In the genomic region with DNA sequence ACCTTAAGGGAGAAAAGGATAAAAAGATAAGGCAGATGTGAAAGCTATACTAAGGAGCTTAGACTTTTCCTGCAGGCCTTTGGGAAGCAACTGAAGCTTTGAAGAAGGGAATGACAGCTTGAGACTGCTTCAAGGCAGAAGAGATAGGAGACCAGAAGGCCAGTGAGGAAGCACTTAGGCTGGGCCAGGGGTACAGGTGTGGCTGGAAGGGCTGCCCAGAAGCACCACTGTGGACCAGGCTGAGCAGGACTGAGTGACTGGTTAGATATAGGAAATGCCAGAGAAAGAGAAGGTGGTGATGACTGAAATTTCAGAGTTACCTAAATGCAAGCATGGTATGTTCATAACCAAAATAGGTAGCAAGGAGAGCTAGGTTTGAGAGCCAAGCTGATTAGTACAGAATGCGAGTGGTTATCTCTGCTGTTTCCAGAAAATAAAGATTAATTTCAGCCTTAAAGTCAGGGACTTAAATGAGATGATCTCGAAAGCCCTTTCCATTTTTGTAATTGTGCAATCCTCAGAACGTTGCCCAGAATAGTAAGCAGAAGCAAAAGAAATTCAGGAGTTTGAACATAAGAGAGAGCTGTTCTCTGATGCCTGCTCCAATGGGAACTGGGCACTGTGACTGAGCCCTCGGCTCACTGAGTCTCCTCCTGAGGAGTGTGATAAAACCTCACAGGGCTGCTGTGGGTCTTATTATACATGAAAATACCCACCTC, we compare ENCODE assay signal across 1 cellular context.
TF ChIP-seq lines count a peak whose summit lies in the region.

No MANE protein-coding gene starts in this region.

TF ChIP-seq in SK-N-SH treated with all-trans-retinoic acid at 6 μM for 48 hours, 23 proteins besides CTCF, POLR2A, EP300 and RAD21 (continued from another document):
- TF ChIP-seq, protein P1, sequence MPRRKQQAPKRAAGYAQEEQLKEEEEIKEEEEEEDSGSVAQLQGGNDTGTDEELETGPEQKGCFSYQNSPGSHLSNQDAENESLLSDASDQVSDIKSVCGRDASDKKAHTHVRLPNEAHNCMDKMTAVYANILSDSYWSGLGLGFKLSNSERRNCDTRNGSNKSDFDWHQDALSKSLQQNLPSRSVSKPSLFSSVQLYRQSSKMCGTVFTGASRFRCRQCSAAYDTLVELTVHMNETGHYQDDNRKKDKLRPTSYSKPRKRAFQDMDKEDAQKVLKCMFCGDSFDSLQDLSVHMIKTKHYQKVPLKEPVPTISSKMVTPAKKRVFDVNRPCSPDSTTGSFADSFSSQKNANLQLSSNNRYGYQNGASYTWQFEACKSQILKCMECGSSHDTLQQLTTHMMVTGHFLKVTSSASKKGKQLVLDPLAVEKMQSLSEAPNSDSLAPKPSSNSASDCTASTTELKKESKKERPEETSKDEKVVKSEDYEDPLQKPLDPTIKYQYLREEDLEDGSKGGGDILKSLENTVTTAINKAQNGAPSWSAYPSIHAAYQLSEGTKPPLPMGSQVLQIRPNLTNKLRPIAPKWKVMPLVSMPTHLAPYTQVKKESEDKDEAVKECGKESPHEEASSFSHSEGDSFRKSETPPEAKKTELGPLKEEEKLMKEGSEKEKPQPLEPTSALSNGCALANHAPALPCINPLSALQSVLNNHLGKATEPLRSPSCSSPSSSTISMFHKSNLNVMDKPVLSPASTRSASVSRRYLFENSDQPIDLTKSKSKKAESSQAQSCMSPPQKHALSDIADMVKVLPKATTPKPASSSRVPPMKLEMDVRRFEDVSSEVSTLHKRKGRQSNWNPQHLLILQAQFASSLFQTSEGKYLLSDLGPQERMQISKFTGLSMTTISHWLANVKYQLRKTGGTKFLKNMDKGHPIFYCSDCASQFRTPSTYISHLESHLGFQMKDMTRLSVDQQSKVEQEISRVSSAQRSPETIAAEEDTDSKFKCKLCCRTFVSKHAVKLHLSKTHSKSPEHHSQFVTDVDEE (CRISPR knock-in tag; IDR thresholded peaks at IDR 0.05) = no peak
- TF ChIP-seq, protein P2, sequence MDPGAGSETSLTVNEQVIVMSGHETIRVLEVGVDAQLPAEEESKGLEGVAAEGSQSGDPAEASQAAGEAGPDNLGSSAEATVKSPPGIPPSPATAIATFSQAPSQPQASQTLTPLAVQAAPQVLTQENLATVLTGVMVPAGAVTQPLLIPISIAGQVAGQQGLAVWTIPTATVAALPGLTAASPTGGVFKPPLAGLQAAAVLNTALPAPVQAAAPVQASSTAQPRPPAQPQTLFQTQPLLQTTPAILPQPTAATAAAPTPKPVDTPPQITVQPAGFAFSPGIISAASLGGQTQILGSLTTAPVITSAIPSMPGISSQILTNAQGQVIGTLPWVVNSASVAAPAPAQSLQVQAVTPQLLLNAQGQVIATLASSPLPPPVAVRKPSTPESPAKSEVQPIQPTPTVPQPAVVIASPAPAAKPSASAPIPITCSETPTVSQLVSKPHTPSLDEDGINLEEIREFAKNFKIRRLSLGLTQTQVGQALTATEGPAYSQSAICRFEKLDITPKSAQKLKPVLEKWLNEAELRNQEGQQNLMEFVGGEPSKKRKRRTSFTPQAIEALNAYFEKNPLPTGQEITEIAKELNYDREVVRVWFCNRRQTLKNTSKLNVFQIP (CRISPR knock-in tag; IDR thresholded peaks at IDR 0.05; ENCODE audit: borderline replicate concordance, low read depth) = no peak
- TF ChIP-seq ZNF8 (CRISPR knock-in tag; IDR thresholded peaks at IDR 0.05) = no peak
- TF ChIP-seq ZC3H10 (CRISPR knock-in tag; IDR thresholded peaks at IDR 0.05) = no peak
- TF ChIP-seq, protein P3, sequence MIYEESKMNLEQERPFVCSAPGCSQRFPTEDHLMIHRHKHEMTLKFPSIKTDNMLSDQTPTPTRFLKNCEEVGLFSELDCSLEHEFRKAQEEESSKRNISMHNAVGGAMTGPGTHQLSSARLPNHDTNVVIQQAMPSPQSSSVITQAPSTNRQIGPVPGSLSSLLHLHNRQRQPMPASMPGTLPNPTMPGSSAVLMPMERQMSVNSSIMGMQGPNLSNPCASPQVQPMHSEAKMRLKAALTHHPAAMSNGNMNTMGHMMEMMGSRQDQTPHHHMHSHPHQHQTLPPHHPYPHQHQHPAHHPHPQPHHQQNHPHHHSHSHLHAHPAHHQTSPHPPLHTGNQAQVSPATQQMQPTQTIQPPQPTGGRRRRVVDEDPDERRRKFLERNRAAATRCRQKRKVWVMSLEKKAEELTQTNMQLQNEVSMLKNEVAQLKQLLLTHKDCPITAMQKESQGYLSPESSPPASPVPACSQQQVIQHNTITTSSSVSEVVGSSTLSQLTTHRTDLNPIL (CRISPR knock-in tag; IDR thresholded peaks at IDR 0.05; ENCODE audit: low read depth) = no peak
- TF ChIP-seq ZNF70 (CRISPR knock-in tag; IDR thresholded peaks at IDR 0.05) = no peak
- TF ChIP-seq GLIS3 (CRISPR knock-in tag; IDR thresholded peaks at IDR 0.05) = no peak
- no peak for TF ChIP-seq ZNF565 (CRISPR knock-in tag; conservative IDR thresholded peaks at IDR 0.05; ENCODE audit: low read depth)
- TF ChIP-seq ZFP30 (CRISPR knock-in tag; IDR thresholded peaks at IDR 0.05) = no peak
- no peak for TF ChIP-seq BACH2 (CRISPR knock-in tag; IDR thresholded peaks at IDR 0.05; ENCODE audit: borderline replicate concordance)
- TF ChIP-seq CSDC2 (CRISPR knock-in tag; IDR thresholded peaks at IDR 0.05) = no peak
- TF ChIP-seq ZFP3 (CRISPR knock-in tag; IDR thresholded peaks at IDR 0.05) = no peak
- no peak for TF ChIP-seq TOX (CRISPR knock-in tag; IDR thresholded peaks at IDR 0.05; ENCODE audit: borderline replicate concordance)
